1 cellular context compared by ENCODE assay signal in the genomic region with DNA sequence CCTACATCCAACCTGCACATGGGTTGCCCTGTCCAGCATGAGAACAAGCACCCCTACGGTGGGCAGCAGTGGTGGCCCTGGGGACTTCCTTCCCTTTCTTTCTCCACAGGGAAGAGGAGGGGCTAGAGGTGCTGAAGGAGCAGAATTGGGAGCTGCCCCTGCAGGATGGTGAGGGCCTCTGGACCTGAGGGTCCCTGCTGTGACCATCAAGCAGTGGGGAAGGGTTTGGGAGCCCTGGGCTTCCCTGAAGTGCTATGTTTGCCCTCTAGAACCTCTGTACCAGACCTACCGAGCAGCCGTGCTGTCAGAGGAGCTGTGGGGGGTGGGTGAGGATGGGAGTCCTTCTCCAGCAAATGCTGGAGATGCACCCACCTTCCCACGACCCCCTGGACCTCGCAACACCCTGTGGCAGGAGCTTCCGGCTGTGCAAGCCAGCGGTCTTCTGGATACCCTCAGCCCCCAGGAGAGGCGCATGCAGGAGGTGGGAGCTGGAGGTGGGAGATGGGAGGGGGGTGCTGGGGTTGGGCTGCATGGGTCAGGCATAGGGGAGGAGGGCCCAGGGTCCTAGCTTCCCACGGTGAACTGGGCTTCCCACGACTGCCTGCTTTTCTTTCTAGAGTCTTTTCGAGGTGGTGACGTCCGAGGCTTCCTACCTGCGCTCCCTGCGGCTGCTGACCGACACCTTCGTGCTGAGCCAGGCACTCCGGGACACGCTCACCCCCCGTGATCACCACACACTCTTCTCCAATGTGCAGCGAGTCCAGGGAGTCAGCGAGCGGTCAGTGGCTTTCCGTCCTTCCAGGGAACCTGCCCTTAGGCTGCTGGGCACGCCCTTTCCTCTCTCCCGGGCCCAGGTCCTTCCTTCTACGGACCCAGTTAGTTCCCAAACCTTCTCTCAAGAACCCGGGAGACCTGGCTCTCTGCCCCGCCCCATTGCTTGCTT.
TF ChIP-seq lines count a peak whose summit lies in the region.

No MANE protein-coding gene starts in this region.

TF ChIP-seq in endothelial cell of umbilical vein, 7 proteins besides CTCF, POLR2A, EP300 and RAD21:
- TF ChIP-seq MYC (IDR thresholded peaks at IDR 0.05; ENCODE audit: low read depth, low read length): no peak
- TF ChIP-seq, protein P1, sequence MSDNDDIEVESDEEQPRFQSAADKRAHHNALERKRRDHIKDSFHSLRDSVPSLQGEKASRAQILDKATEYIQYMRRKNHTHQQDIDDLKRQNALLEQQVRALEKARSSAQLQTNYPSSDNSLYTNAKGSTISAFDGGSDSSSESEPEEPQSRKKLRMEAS (IDR thresholded peaks at IDR 0.05; ENCODE audit: insufficient read depth, insufficient read length): no peak
- TF ChIP-seq POLR2AphosphoS5 (IDR thresholded peaks at IDR 0.05; ENCODE audit: insufficient read depth, low read depth, low read length): no peak
- no peak for TF ChIP-seq FOS (IDR thresholded peaks at IDR 0.05; ENCODE audit: borderline replicate concordance, insufficient read depth, low read length)
- no peak for TF ChIP-seq JUN (IDR thresholded peaks at IDR 0.05; ENCODE audit: borderline replicate concordance, insufficient read depth, insufficient read length, low read depth)
- TF ChIP-seq GATA2 (IDR thresholded peaks at IDR 0.05; ENCODE audit: insufficient read depth, insufficient read length, low read depth, low read length): no peak
